Comparison of ENCODE assay signal across 9 cellular contexts in the genomic region with DNA sequence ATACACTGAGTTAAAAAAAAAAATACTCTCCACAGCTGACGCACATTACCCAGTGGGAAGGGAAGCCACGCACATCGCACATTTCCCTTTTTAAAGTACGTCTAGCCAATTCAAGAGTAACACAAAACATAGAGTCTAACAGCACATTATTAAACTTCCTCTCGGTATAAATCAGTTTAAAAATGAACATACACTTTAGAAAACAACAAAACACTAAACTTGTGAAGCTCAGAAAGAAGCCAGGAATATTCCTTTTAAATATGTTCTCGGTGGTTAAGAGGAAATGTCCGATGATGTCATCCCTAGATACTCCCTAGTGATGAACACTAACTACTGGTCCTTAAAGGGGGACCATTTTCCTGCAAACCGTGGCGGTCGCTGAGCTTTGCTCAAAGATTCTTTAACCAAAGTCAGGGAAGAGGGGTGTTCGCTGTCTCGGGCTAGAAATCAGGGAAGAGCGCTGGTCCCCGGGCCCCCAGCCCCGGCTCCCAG. TPM values are rescaled to one million over a fixed set of nuclear protein-coding genes. Genes with fewer than 3 reads are reported as not detected.
DNase-seq lines count a peak whose midpoint lies in the region; ATAC-seq and TF ChIP-seq lines count a peak whose summit lies in the region.
"Had no signal": no experiment of that assay in that cellular context is flagged by ENCODE, and none has a peak within 500 bp of the region (broad histone marks: within the 10 kb centered on the region; RNA-seq: fewer than 3 reads in every experiment).

No MANE protein-coding gene starts in this region.

- peak overlapping the region; percentile 59 for H3K4me3 ChIP-seq in MM.1S (ENCODE audit: low read length)

- H3K9ac ChIP-seq in MM.1S (ENCODE audit: low read length), result peak overlapping the region; percentile 75

- no peak for TF ChIP-seq CTCF in HFFc6 (IDR thresholded peaks at IDR 0.05)
- TF ChIP-seq CTCF in MM.1S (IDR thresholded peaks at IDR 0.05; ENCODE audit: low read length), result no peak
- TF ChIP-seq CTCF in WTC11 (IDR thresholded peaks at IDR 0.05), result no peak
- no peak for TF ChIP-seq CTCF in nephron (IDR thresholded peaks at IDR 0.05; ENCODE audit: unreplicated experiment in 3 of 3)

- peak overlapping the region; percentile 89 for H2AFZ ChIP-seq in MM.1S (ENCODE audit: low read length)

- H3K79me2 ChIP-seq in MM.1S (ENCODE audit: low read length), result peaks cover 13% of the 10 kb centered on the region; the same call in 1 of the 2 replicates

- CTCF ChIA-PET in WTC11 (lab: Charles Lee), result interaction anchor here (1.4 kb wide), 1 partner anchor 10 kb away, joined by 3 read pairs; no protein-coding TSS in a partner anchor

- H3F3A ChIP-seq in MM.1S (ENCODE audit: insufficient read depth, low read length), result no peaks in the 10 kb centered on the region

- no peaks in the 10 kb centered on the region for H3K9me3 ChIP-seq in MM.1S (replicated peaks; ENCODE audit: insufficient read depth, low read length)

- peak overlapping the region; percentile 44; the same call in 1 of the 2 replicates for H3K27ac ChIP-seq in MM.1S (ENCODE audit: low read length)

- H4K20me1 ChIP-seq in MM.1S (ENCODE audit: insufficient read depth, low read length), result no peaks in the 10 kb centered on the region

- H3K36me3 ChIP-seq in MM.1S (replicated peaks; ENCODE audit: insufficient read depth, low read length), result no peaks in the 10 kb centered on the region

- H3K4me1 ChIP-seq in MM.1S (ENCODE audit: low read length), result peaks cover 11% of the 10 kb centered on the region

- intact Hi-C loops in Right ventricle myocardium inferior (cut with DNase I) (no loop called here), cardiac septum (cut with DNase I) (loop anchor here (10.0 kb wide), 1 partner anchor 107 kb away; no protein-coding TSS in a partner anchor)

- peaks cover 11% of the 10 kb centered on the region; the same call in 1 of the 2 replicates for H3K27me3 Mint-ChIP-seq in HFFc6 (ENCODE audit: insufficient read depth)
- H3K27me3 Mint-ChIP-seq in WTC11 (ENCODE audit: low read depth), result no peaks in the 10 kb centered on the region
- H3K27me3 Mint-ChIP-seq in nephron (ENCODE audit: low read depth), result no peaks in the 10 kb centered on the region

- H3K4me3 Mint-ChIP-seq in HFFc6 (peak overlapping the region; percentile 87), WTC11 (peak overlapping the region; percentile 92), nephron (peak overlapping the region; percentile 94 to 97 (median 94))

- H3K9me2 ChIP-seq in MM.1S (replicated peaks; ENCODE audit: insufficient read depth, low read length), result no peaks in the 10 kb centered on the region

- no peak for DNase-seq in Right ventricle myocardium inferior (ENCODE audit: missing footprints)
- no peak for DNase-seq in cardiac septum (ENCODE audit: low spot score)
- DNase-seq in HFFc6, result peak; percentile 39
- DNase-seq in MM.1S, result peak; percentile 30
- no peak for DNase-seq in WTC11 (ENCODE audit: low spot score)
- DNase-seq in fibroblast of peridontal ligament (ENCODE audit: extremely low read depth), result peak; percentile 59
- DNase-seq in SIG-M5 treated with dmso at 0.1 percent for 504 hours (lab: John Stamatoyannopoulos, UW; ENCODE audit: unreplicated experiment), result no peak

- H3K36me3 Mint-ChIP-seq in HFFc6 (ENCODE audit: low read depth), result no peaks in the 10 kb centered on the region
- H3K36me3 Mint-ChIP-seq in WTC11, result no peaks in the 10 kb centered on the region
- peaks cover 32% of the 10 kb centered on the region for H3K36me3 Mint-ChIP-seq in nephron (ENCODE audit: low read depth)

- peak; percentile 39 for ATAC-seq in Right ventricle myocardium inferior
- peak; percentile 10 for ATAC-seq in WTC11
- ATAC-seq: HCT116 had no signal

- H3K9me3 Mint-ChIP-seq in HFFc6 (no peaks in the 10 kb centered on the region), WTC11 (no peaks in the 10 kb centered on the region), nephron (peaks cover 18% of the 10 kb centered on the region)

- peaks cover 17% of the 10 kb centered on the region for H3K4me1 Mint-ChIP-seq in HFFc6 (ENCODE audit: low read depth)
- peaks cover 68% of the 10 kb centered on the region for H3K4me1 Mint-ChIP-seq in WTC11
- peaks cover 16% of the 10 kb centered on the region for H3K4me1 Mint-ChIP-seq in nephron

- H3K4me2 ChIP-seq in MM.1S (ENCODE audit: low read depth, low read length), result peak overlapping the region; percentile 52

- POLR2A ChIA-PET in WTC11 (lab: Charles Lee), result interaction anchor here (0.5 kb wide), 1 partner anchor 33 kb away, joined by 4 read pairs; no protein-coding TSS in a partner anchor

- no peaks in the 10 kb centered on the region for H3K27me3 ChIP-seq in MM.1S (replicated peaks; ENCODE audit: insufficient read depth, low read length)

- H3K27ac Mint-ChIP-seq in HFFc6, result peak overlapping the region; percentile 82
- H3K27ac Mint-ChIP-seq in WTC11, result peak overlapping the region; percentile 97
- H3K27ac Mint-ChIP-seq in nephron, result peak overlapping the region; percentile 98 to 99 (median 98)

TF ChIP-seq in WTC11, 78 proteins besides CTCF, POLR2A, EP300 and RAD21:
- TF ChIP-seq, protein P1, sequence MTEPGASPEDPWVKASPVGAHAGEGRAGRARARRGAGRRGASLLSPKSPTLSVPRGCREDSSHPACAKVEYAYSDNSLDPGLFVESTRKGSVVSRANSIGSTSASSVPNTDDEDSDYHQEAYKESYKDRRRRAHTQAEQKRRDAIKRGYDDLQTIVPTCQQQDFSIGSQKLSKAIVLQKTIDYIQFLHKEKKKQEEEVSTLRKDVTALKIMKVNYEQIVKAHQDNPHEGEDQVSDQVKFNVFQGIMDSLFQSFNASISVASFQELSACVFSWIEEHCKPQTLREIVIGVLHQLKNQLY (CRISPR knock-in tag; IDR thresholded peaks at IDR 0.05), result no peak
- no peak for TF ChIP-seq E2F4 (CRISPR knock-in tag; IDR thresholded peaks at IDR 0.05; ENCODE audit: borderline replicate concordance, low read depth)
- TF ChIP-seq ATF1 (CRISPR knock-in tag; IDR thresholded peaks at IDR 0.05), result no peak
- no peak for TF ChIP-seq MYBL2 (CRISPR knock-in tag; IDR thresholded peaks at IDR 0.05)
- no peak for TF ChIP-seq ETV6 (CRISPR knock-in tag; IDR thresholded peaks at IDR 0.05)
- TF ChIP-seq NFYB (CRISPR knock-in tag; conservative IDR thresholded peaks at IDR 0.05; ENCODE audit: low read depth), result no peak
- no peak for TF ChIP-seq FOXJ3 (CRISPR knock-in tag; IDR thresholded peaks at IDR 0.05; ENCODE audit: borderline replicate concordance)
- no peak for TF ChIP-seq AR (CRISPR knock-in tag; IDR thresholded peaks at IDR 0.05)

RNA-seq across cellular contexts. Expression of gene MYEF2, which starts 0.7 kb away (rescaled TPM):
- total RNA-seq in Right ventricle myocardium inferior, result 8.7 TPM
- total RNA-seq in cardiac septum, result 25.5 TPM
- 10 to 100 TPM in 5 of 6 experiments, 1 to 10 TPM in 1; 7.0 to 12.9 (median 11.5) TPM for total RNA-seq in HFFc6 (2021; fragmentation: NEBNext Ultra II Directional; extraction: Animal tissue kit (Norgen Biotek cat#: 25700))
- 109 to 112 TPM (median 111 TPM) in 3 replicates for total RNA-seq in WTC11 (2021)

RNA-seq across cellular contexts. Expression of gene CTXN2, which starts 14.0 kb away (rescaled TPM):
- total RNA-seq in Right ventricle myocardium inferior (not detected), cardiac septum (not detected), WTC11 (2021) (0.07 to 0.16 TPM (median 0.07 TPM) in 3 replicates)
- not detected for total RNA-seq in HFFc6 (2021; fragmentation: NEBNext Ultra II Directional; extraction: Animal tissue kit (Norgen Biotek cat#: 25700))

RNA-seq across cellular contexts. Expression of gene SLC12A1, which starts 28.7 kb away (rescaled TPM):
- total RNA-seq in Right ventricle myocardium inferior (not detected), cardiac septum (not detected), WTC11 (2021) (0.15 to 0.39 TPM (median 0.39 TPM) in 3 replicates)
- not detected for total RNA-seq in HFFc6 (2021; fragmentation: NEBNext Ultra II Directional; extraction: Animal tissue kit (Norgen Biotek cat#: 25700))

RNA-seq across cellular contexts. Expression of gene SLC24A5, which starts 56.6 kb away (rescaled TPM):
- not detected for total RNA-seq in Right ventricle myocardium inferior
- total RNA-seq in cardiac septum, result not detected
- total RNA-seq in HFFc6 (2021; fragmentation: NEBNext Ultra II Directional; extraction: Animal tissue kit (Norgen Biotek cat#: 25700)), result not detected
- total RNA-seq in WTC11 (2021), result not detected in 3 replicates

Comparison
In these comparisons a context has a peak if more than half of its experiments do, and no peak if none do; other contexts are left out.
1. DNase-seq: peak in HFFc6 (single experiment), MM.1S (single experiment) and fibroblast of peridontal ligament (single experiment); none in Right ventricle myocardium inferior (single experiment), cardiac septum (single experiment), WTC11 (single experiment) and SIG-M5 treated with dmso at 0.1 percent for 504 hours (single experiment).
2. Peak in every context shown above with its lines, with median percentiles within 50 percentile points of each other: H3K27ac Mint-ChIP-seq and H3K4me3 Mint-ChIP-seq.